1 cellular context compared by ENCODE assay signal in the genomic region with DNA sequence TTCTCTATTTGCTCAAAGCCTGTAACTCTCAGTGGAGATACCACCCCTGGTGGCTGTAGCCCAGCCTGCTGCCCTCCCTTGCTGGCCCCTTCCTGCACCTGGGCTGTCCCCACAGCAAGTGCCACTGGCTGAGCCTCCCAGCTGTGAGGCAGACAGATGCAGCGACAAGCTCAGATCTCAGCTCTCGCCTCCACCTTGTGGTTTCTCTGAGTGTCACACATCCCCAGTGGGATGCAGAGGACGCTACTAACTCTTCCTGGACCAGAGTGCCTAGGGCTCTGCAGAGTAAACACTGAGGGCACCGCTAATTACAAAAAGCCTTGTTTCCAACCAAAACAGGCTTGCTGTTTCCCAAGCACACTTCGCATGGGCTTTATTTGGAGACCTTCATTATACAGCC.
TF ChIP-seq lines count a peak whose summit lies in the region.

No MANE protein-coding gene starts in this region.

TF ChIP-seq in GM23338, 12 proteins besides CTCF, POLR2A, EP300 and RAD21 (continued from another document):
- TF ChIP-seq, protein P1, sequence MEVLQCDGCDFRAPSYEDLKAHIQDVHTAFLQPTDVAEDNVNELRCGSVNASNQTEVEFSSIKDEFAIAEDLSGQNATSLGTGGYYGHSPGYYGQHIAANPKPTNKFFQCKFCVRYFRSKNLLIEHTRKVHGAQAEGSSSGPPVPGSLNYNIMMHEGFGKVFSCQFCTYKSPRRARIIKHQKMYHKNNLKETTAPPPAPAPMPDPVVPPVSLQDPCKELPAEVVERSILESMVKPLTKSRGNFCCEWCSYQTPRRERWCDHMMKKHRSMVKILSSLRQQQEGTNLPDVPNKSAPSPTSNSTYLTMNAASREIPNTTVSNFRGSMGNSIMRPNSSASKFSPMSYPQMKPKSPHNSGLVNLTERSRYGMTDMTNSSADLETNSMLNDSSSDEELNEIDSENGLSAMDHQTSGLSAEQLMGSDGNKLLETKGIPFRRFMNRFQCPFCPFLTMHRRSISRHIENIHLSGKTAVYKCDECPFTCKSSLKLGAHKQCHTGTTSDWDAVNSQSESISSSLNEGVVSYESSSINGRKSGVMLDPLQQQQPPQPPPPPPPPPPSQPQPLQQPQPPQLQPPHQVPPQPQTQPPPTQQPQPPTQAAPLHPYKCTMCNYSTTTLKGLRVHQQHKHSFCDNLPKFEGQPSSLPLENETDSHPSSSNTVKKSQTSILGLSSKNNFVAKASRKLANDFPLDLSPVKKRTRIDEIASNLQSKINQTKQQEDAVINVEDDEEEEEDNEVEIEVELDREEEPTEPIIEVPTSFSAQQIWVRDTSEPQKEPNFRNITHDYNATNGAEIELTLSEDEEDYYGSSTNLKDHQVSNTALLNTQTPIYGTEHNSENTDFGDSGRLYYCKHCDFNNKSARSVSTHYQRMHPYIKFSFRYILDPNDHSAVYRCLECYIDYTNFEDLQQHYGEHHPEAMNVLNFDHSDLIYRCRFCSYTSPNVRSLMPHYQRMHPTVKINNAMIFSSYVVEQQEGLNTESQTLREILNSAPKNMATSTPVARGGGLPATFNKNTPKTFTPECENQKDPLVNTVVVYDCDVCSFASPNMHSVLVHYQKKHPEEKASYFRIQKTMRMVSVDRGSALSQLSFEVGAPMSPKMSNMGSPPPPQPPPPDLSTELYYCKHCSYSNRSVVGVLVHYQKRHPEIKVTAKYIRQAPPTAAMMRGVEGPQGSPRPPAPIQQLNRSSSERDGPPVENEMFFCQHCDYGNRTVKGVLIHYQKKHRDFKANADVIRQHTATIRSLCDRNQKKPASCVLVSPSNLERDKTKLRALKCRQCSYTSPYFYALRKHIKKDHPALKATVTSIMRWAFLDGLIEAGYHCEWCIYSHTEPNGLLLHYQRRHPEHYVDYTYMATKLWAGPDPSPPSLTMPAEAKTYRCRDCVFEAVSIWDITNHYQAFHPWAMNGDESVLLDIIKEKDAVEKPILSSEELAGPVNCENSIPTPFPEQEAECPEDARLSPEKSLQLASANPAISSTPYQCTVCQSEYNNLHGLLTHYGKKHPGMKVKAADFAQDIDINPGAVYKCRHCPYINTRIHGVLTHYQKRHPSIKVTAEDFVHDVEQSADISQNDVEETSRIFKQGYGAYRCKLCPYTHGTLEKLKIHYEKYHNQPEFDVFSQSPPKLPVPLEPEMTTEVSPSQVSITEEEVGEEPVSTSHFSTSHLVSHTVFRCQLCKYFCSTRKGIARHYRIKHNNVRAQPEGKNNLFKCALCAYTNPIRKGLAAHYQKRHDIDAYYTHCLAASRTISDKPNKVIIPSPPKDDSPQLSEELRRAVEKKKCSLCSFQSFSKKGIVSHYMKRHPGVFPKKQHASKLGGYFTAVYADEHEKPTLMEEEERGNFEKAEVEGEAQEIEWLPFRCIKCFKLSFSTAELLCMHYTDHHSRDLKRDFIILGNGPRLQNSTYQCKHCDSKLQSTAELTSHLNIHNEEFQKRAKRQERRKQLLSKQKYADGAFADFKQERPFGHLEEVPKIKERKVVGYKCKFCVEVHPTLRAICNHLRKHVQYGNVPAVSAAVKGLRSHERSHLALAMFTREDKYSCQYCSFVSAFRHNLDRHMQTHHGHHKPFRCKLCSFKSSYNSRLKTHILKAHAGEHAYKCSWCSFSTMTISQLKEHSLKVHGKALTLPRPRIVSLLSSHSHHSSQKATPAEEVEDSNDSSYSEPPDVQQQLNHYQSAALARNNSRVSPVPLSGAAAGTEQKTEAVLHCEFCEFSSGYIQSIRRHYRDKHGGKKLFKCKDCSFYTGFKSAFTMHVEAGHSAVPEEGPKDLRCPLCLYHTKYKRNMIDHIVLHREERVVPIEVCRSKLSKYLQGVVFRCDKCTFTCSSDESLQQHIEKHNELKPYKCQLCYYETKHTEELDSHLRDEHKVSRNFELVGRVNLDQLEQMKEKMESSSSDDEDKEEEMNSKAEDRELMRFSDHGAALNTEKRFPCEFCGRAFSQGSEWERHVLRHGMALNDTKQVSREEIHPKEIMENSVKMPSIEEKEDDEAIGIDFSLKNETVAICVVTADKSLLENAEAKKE (CRISPR knock-in tag; IDR thresholded peaks at IDR 0.05), result no peak
- no peak for TF ChIP-seq POLR2AphosphoS5 (IDR thresholded peaks at IDR 0.05; ENCODE audit: low read depth)
